Comparison of ENCODE assay signal across 8 cellular contexts in the genomic region with DNA sequence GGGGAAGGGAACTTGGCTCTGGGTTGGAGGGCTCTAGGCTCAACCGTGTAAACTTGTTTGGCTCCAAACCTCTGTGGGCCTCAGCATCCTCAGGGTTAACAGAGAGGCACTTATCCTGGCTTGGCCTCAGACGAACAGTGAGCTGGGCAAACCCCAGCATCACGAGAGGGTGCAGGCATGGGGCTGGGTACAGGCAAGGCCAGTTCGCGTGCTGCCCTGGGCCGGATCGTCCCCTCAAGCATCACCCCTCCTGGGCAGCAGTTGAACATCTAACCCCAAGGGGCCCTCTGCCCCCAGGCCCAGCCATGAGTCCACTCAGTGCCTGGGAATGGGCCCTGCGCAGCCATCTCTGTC. TPM values are rescaled to one million over a fixed set of nuclear protein-coding genes. Genes with fewer than 3 reads are reported as not detected.
DNase-seq lines count a peak whose midpoint lies in the region; ATAC-seq and TF ChIP-seq lines count a peak whose summit lies in the region.

No MANE protein-coding gene starts in this region.

- no peak for ATAC-seq in left lobe of liver

- no peaks in the 10 kb centered on the region for H3K9me3 ChIP-seq in stomach smooth muscle (ENCODE audit: control insufficient read depth in 2 of 2, low read length in 2 of 2)

- H3K9me3 Mint-ChIP-seq in activated naive CD8-positive, alpha-beta T cell treated with anti-CD3 and anti-CD28 coated beads for 36 hours: no peaks in the 10 kb centered on the region
- no peaks in the 10 kb centered on the region for H3K9me3 Mint-ChIP-seq in endothelial cell (ENCODE audit: unreplicated experiment)

- H3K4me3 Mint-ChIP-seq in activated naive CD8-positive, alpha-beta T cell treated with anti-CD3 and anti-CD28 coated beads for 36 hours: peak overlapping the region; percentile 55
- H3K4me3 Mint-ChIP-seq in endothelial cell (ENCODE audit: unreplicated experiment): no peak overlapping the region

- TF ChIP-seq CTCF in HL-60 (IDR thresholded peaks at IDR 0.05; ENCODE audit: insufficient read depth, low read length) (no peak), endothelial cell (IDR thresholded peaks at IDR 0.05; ENCODE audit: unreplicated experiment) (no peak)

- H3K27me3 Mint-ChIP-seq in activated naive CD8-positive, alpha-beta T cell treated with anti-CD3 and anti-CD28 coated beads for 36 hours: no peaks in the 10 kb centered on the region
- H3K27me3 Mint-ChIP-seq in endothelial cell (ENCODE audit: unreplicated experiment): peaks cover 32% of the 10 kb centered on the region

- H3K27ac ChIP-seq in HL-60 (replicated peaks) (peak overlapping the region; percentile 77), stomach smooth muscle (ENCODE audit: low read length) (peak overlapping the region; percentile 97)

- peaks cover 22% of the 10 kb centered on the region for H3K36me3 Mint-ChIP-seq in activated naive CD8-positive, alpha-beta T cell treated with anti-CD3 and anti-CD28 coated beads for 36 hours
- peaks cover 3% of the 10 kb centered on the region for H3K36me3 Mint-ChIP-seq in endothelial cell (ENCODE audit: low read depth, unreplicated experiment)

- DNase-seq in HL-60 (ENCODE audit: low read depth in 1 of 2, low spot score in 1 of 2) (no peak), left lobe of liver (ENCODE audit: low spot score) (peak; percentile 45), islet precursor cell (no peak), NCI-H510A (lab: John Stamatoyannopoulos, UW) (no peak), endothelial cell (ENCODE audit: low spot score) (no peak)
- no peak for DNase-seq in activated naive CD8-positive, alpha-beta T cell treated with anti-CD3 and anti-CD28 coated beads for 36 hours
- DNase-seq in central memory CD4-positive, alpha-beta T cell: no peak

- peak overlapping the region; percentile 95 to 97 for H3K9ac ChIP-seq in stomach smooth muscle (ENCODE audit: low read length in 2 of 2)

- peaks cover 39 to 44% of the 10 kb centered on the region in 2 donors for H3K36me3 ChIP-seq in stomach smooth muscle (ENCODE audit: control insufficient read depth in 2 of 2, insufficient read depth in 2 of 2, low read length in 2 of 2)

- H3K27me3 ChIP-seq in HL-60 (ENCODE audit: insufficient read depth, poor library complexity, severe bottlenecking) (no peaks in the 10 kb centered on the region), stomach smooth muscle (ENCODE audit: control insufficient read depth in 1 of 2, insufficient read depth in 2 of 2, low read length in 2 of 2) (no peaks in the 10 kb centered on the region)

- peak overlapping the region; percentile 81 for H3K4me3 ChIP-seq in HL-60 (replicated peaks; ENCODE audit: insufficient read depth, low read length)
- peak overlapping the region; percentile 86 to 90 for H3K4me3 ChIP-seq in stomach smooth muscle (ENCODE audit: low read length in 2 of 2)

- peaks cover 64% of the 10 kb centered on the region for H3K4me1 ChIP-seq in stomach smooth muscle (ENCODE audit: control insufficient read depth, insufficient read depth, low read length)

- H3K4me1 Mint-ChIP-seq in activated naive CD8-positive, alpha-beta T cell treated with anti-CD3 and anti-CD28 coated beads for 36 hours: peaks cover 43% of the 10 kb centered on the region
- peaks cover 16% of the 10 kb centered on the region for H3K4me1 Mint-ChIP-seq in endothelial cell (ENCODE audit: unreplicated experiment)

- peak overlapping the region; percentile 16 for H3K27ac Mint-ChIP-seq in activated naive CD8-positive, alpha-beta T cell treated with anti-CD3 and anti-CD28 coated beads for 36 hours
- H3K27ac Mint-ChIP-seq in endothelial cell (ENCODE audit: unreplicated experiment): no peak overlapping the region

RNA-seq across cellular contexts. Expression of a gene that starts 1.9 kb away (rescaled TPM):
- total RNA-seq in activated naive CD8-positive, alpha-beta T cell treated with anti-CD3 and anti-CD28 coated beads for 36 hours: 10 to 100 TPM; 55.7 to 60.0 TPM
- 13.5 TPM for total RNA-seq in left lobe of liver
- 4.7 TPM for total RNA-seq in endothelial cell (ENCODE audit: unreplicated experiment)

RNA-seq across cellular contexts. Expression of a gene that starts 5.4 kb away (rescaled TPM):
- 10 to 100 TPM; 13.6 to 15.0 TPM for total RNA-seq in activated naive CD8-positive, alpha-beta T cell treated with anti-CD3 and anti-CD28 coated beads for 36 hours
- total RNA-seq in left lobe of liver: 19.0 TPM
- 44.7 TPM for total RNA-seq in endothelial cell (ENCODE audit: unreplicated experiment)

RNA-seq across cellular contexts. Expression of a gene that starts 7.5 kb away (rescaled TPM):
- total RNA-seq in activated naive CD8-positive, alpha-beta T cell treated with anti-CD3 and anti-CD28 coated beads for 36 hours: 10 to 100 TPM; 59.1 to 63.3 TPM
- 17.0 TPM for total RNA-seq in left lobe of liver
- 37.4 TPM for total RNA-seq in endothelial cell (ENCODE audit: unreplicated experiment)

RNA-seq across cellular contexts. Expression of a gene that starts 17.9 kb away (rescaled TPM):
- total RNA-seq in activated naive CD8-positive, alpha-beta T cell treated with anti-CD3 and anti-CD28 coated beads for 36 hours: under 1 TPM; 0.37 to 0.62 TPM
- not detected for total RNA-seq in left lobe of liver
- 2.0 TPM for total RNA-seq in endothelial cell (ENCODE audit: unreplicated experiment)

RNA-seq across cellular contexts. Expression of a gene that starts 19.6 kb away (rescaled TPM):
- 10 to 100 TPM; 35.5 to 36.0 TPM for total RNA-seq in activated naive CD8-positive, alpha-beta T cell treated with anti-CD3 and anti-CD28 coated beads for 36 hours
- 42.3 TPM for total RNA-seq in left lobe of liver
- total RNA-seq in endothelial cell (ENCODE audit: unreplicated experiment): 1.7 TPM
